ENCODE assay signal across 27 cellular contexts in genomic region chr22:46274381-46274780, GRCh38. TPM values are rescaled to one million over a fixed set of nuclear protein-coding genes. Genes with fewer than 3 reads are reported as not detected.
"Had no signal": no experiment of that assay in that cellular context is flagged by ENCODE, and none has a peak within 500 bp of the region (broad histone marks: within the 10 kb centered on the region; RNA-seq: fewer than 3 reads in every experiment).

No MANE protein-coding gene starts in this region.

- H3K27me3 ChIP-seq: neutrophil, pancreas, stomach, thyroid gland, tibial nerve, upper lobe of left lung, vagina had no signal

- H3K27ac ChIP-seq: neutrophil, pancreas, prostate gland, skin epidermis, stomach, thoracic aorta, thyroid gland, tibial nerve, upper lobe of left lung, vagina had no signal

- H3K4me3 ChIP-seq: pancreas, prostate gland, skin epidermis, smooth muscle cell, stomach, thoracic aorta, thyroid gland, tibial nerve, upper lobe of left lung, vagina had no signal

- H3K9me3 ChIP-seq: neutrophil, pancreas, prostate gland, stomach, thoracic aorta, thyroid gland, tibial nerve, upper lobe of left lung, vagina had no signal

- ATAC-seq: naive thymus-derived CD8-positive, alpha-beta T cell; pancreas; sciatic nerve; stimulated activated effector memory CD8-positive, alpha-beta T cell treated with anti-CD3 and anti-CD28 coated beads, Interleukin-12 subunit alpha, Interleukin-12 subunit beta, amount 100 ng/mL, for 72 hours; stimulated activated naive B cell treated with anti-CD40 and anti-IgM and Interleukin-4, amounts not matched to agents 10 μg/mL and 1 μg/mL and 100 μg/mL, for 72 hours had no signal

- H3K4me1 ChIP-seq: thyroid gland had no signal

- H3K4me2 ChIP-seq: smooth muscle cell had no signal

- DNase-seq: naive thymus-derived CD8-positive, alpha-beta T cell; nephron progenitor cell; nucleus accumbens; pancreas; retina; right cardiac atrium; stimulated activated CD4-positive, alpha-beta T cell treated with anti-CD3 and anti-CD28 coated beads, Interleukin-15, amount 100 ng/mL, for 24 hours; stimulated activated CD4-positive, alpha-beta T cell treated with anti-CD3 and anti-CD28 coated beads, Interleukin-2, amount 100 ng/mL, for 24 hours; stimulated activated CD4-positive, alpha-beta T cell treated with anti-CD3 and anti-CD28 coated beads, Interleukin-2, amount 100 ng/mL, for 48 hours; stimulated activated CD4-positive, alpha-beta T cell treated with anti-CD3 and anti-CD28 coated beads, Interleukin-4, amount 100 ng/mL, for 24 hours; stimulated activated naive B cell treated with anti-CD40 and anti-IgM and Interleukin-4, amounts not matched to agents 10 μg/mL and 1 μg/mL and 100 μg/mL, for 72 hours; stimulated activated naive CD4-positive, alpha-beta T cell treated with Interleukin-2 at 50 U/mL for 16 hours; stomach; thyroid gland; trophoblast cell; upper lobe of left lung had no signal

- FAIRE-seq: pancreas, urothelium cell line had no signal

RNA-seq across cellular contexts. Expression of gene PKDREJ, which starts 11.2 kb away (rescaled TPM):
- total RNA-seq: naive thymus-derived CD8-positive, alpha-beta T cell; osteocyte; smooth muscle cell; vagina had no signal
- polyA plus RNA-seq: naive thymus-derived CD8-positive, alpha-beta T cell had no signal

RNA-seq across cellular contexts. Expression of gene GTSE1, which starts 22.3 kb away (rescaled TPM):
- polyA plus RNA-seq: naive thymus-derived CD8-positive, alpha-beta T cell had no signal
